ENCODE assay signal across 1 cellular context in genomic region chr16:2739555-2740435, GRCh38.
A peak's percentile ranks its signal among the peaks of the same experiment; 100 is the strongest.
TF ChIP-seq lines count a peak whose summit lies in the region.

No MANE protein-coding gene starts in this region.

TF ChIP-seq in HepG2, 621 proteins besides CTCF, POLR2A, EP300 and RAD21 (continued from another document and continues in another):
- TF ChIP-seq NR0B2 (CRISPR knock-in tag; IDR thresholded peaks at IDR 0.05) (no peak), NFE2L2 (IDR thresholded peaks at IDR 0.05; ENCODE audit: low read length) (no peak), ZNF280B (CRISPR knock-in tag; IDR thresholded peaks at IDR 0.05; ENCODE audit: borderline replicate concordance) (no peak), GABPB1 (CRISPR knock-in tag; IDR thresholded peaks at IDR 0.05) (peak; percentile 46; the same call in 1 of the 2 replicates), ADNP (CRISPR knock-in tag; IDR thresholded peaks at IDR 0.05) (no peak), HES4 (CRISPR knock-in tag; IDR thresholded peaks at IDR 0.05; ENCODE audit: borderline replicate concordance) (no peak), ZNF777 (CRISPR knock-in tag; IDR thresholded peaks at IDR 0.05) (no peak), FOXM1 (CRISPR knock-in tag; IDR thresholded peaks at IDR 0.05) (no peak), ZFP1 (CRISPR knock-in tag; IDR thresholded peaks at IDR 0.05) (no peak), SCMH1 (CRISPR knock-in tag; IDR thresholded peaks at IDR 0.05; ENCODE audit: borderline replicate concordance) (no peak), ZNF256 (CRISPR knock-in tag; conservative IDR thresholded peaks at IDR 0.05) (no peak), BRCA1 (CRISPR knock-in tag; IDR thresholded peaks at IDR 0.05) (no peak), ZNF883 (CRISPR knock-in tag; IDR thresholded peaks at IDR 0.05; ENCODE audit: not compliant biosample characterization) (no peak), HNRNPL (IDR thresholded peaks at IDR 0.05; ENCODE audit: low read depth, low read length) (no peak), THAP9 (CRISPR knock-in tag; IDR thresholded peaks at IDR 0.05; ENCODE audit: borderline replicate concordance) (no peak), ZFX (CRISPR knock-in tag; IDR thresholded peaks at IDR 0.05; ENCODE audit: low read depth) (peak; percentile 65), ZNF451 (CRISPR knock-in tag; IDR thresholded peaks at IDR 0.05) (0 out of 2 replicates have a peak, but pooled peaks have one; percentile 13), KDM5A (IDR thresholded peaks at IDR 0.05; ENCODE audit: borderline replicate concordance, low read length) (no peak), ZNF7 (CRISPR knock-in tag; IDR thresholded peaks at IDR 0.05) (no peak), KLF12 (CRISPR knock-in tag; IDR thresholded peaks at IDR 0.05; ENCODE audit: borderline replicate concordance) (no peak), ZNF737 (CRISPR knock-in tag; IDR thresholded peaks at IDR 0.05; ENCODE audit: borderline replicate concordance) (no peak), MAF1 (CRISPR knock-in tag; IDR thresholded peaks at IDR 0.05; ENCODE audit: borderline replicate concordance) (no peak), SIN3A (IDR thresholded peaks at IDR 0.05; ENCODE audit: borderline replicate concordance, low read depth, low read length) (no peak), MIXL1 (CRISPR knock-in tag; IDR thresholded peaks at IDR 0.05) (no peak), HIC2 (CRISPR knock-in tag; IDR thresholded peaks at IDR 0.05; ENCODE audit: low read depth) (no peak), ZFY (CRISPR knock-in tag; IDR thresholded peaks at IDR 0.05) (no peak), ZNF598 (CRISPR knock-in tag; IDR thresholded peaks at IDR 0.05; ENCODE audit: borderline replicate concordance) (no peak), DNMT1 (CRISPR knock-in tag; IDR thresholded peaks at IDR 0.05) (no peak), NFE2 (CRISPR knock-in tag; IDR thresholded peaks at IDR 0.05) (no peak), MTERF4 (CRISPR knock-in tag; IDR thresholded peaks at IDR 0.05) (no peak), ZBTB4 (CRISPR knock-in tag; IDR thresholded peaks at IDR 0.05; ENCODE audit: borderline replicate concordance) (no peak), REXO4 (CRISPR knock-in tag; IDR thresholded peaks at IDR 0.05; ENCODE audit: borderline replicate concordance) (no peak), CBFB (CRISPR knock-in tag; IDR thresholded peaks at IDR 0.05) (peak; percentile 47; the same call in 1 of the 2 replicates), CEBPZ (IDR thresholded peaks at IDR 0.05; ENCODE audit: low read length) (no peak), ZNF30 (CRISPR knock-in tag; IDR thresholded peaks at IDR 0.05) (no peak), SOX13 (IDR thresholded peaks at IDR 0.05) (no peak), SOX13 (CRISPR knock-in tag; conservative IDR thresholded peaks at IDR 0.05 in 1 of 2, IDR thresholded peaks at IDR 0.05 in 1 of 2) (no peak), SRSF1 (optimal IDR thresholded peaks at IDR 0.05; ENCODE audit: low read depth, low read length) (no peak), ZNF619 (CRISPR knock-in tag; IDR thresholded peaks at IDR 0.05) (no peak), CERS6 (CRISPR knock-in tag; IDR thresholded peaks at IDR 0.05) (no peak), MATR3 (CRISPR knock-in tag; IDR thresholded peaks at IDR 0.05) (no peak), ZNF337 (CRISPR knock-in tag; IDR thresholded peaks at IDR 0.05; ENCODE audit: borderline replicate concordance, low read depth) (no peak), RBM22 (optimal IDR thresholded peaks at IDR 0.05; ENCODE audit: low read length) (no peak), HMGXB4 (CRISPR knock-in tag; IDR thresholded peaks at IDR 0.05; ENCODE audit: borderline replicate concordance in 1 of 2, low read depth in 1 of 2) (no peak), SNAPC5 (CRISPR knock-in tag; IDR thresholded peaks at IDR 0.05; ENCODE audit: borderline replicate concordance) (no peak), PREB (CRISPR knock-in tag; IDR thresholded peaks at IDR 0.05) (no peak), ZNF3 (CRISPR knock-in tag; IDR thresholded peaks at IDR 0.05) (no peak), CBX1 (IDR thresholded peaks at IDR 0.05; ENCODE audit: low read depth) (no peak), ZNF44 (CRISPR knock-in tag; IDR thresholded peaks at IDR 0.05) (no peak), GPN1 (CRISPR knock-in tag; IDR thresholded peaks at IDR 0.05; ENCODE audit: borderline replicate concordance) (no peak)
